8 cellular contexts compared by ENCODE assay signal in genomic region chr3:100269410-100270217, GRCh38. TPM values are rescaled to one million over a fixed set of nuclear protein-coding genes. Genes with fewer than 3 reads are reported as not detected.
DNase-seq lines count a peak whose midpoint lies in the region; ATAC-seq and TF ChIP-seq lines count a peak whose summit lies in the region.

No MANE protein-coding gene starts in this region.

- POLR2A ChIA-PET in naive thymus-derived CD4-positive, alpha-beta T cell (lab: Charles Lee), result no interaction called here

- H3K9me3 ChIP-seq in MG63 (no peaks in the 10 kb centered on the region), adipocyte (ENCODE audit: control insufficient read depth, low read length) (no peaks in the 10 kb centered on the region), MM.1S (replicated peaks; ENCODE audit: insufficient read depth, low read length) (no peaks in the 10 kb centered on the region), endodermal cell (ENCODE audit: control insufficient read depth, low read length) (no peaks in the 10 kb centered on the region)
- H3K9me3 ChIP-seq in naive thymus-derived CD4-positive, alpha-beta T cell (ENCODE audit: control insufficient read depth in 2 of 3, low read length in 3 of 3), result no peaks in the 10 kb centered on the region

- DNase-seq in ELR (ENCODE audit: low read depth) (peak; percentile 99), MG63 (peak; percentile 79), adipocyte (ENCODE audit: low read depth) (peak; percentile 88), MM.1S (no peak), NCI-H2107 treated with DMSO at 0.1 percent for 48 hours (lab: John Stamatoyannopoulos, UW; ENCODE audit: unreplicated experiment) (no peak), endodermal cell (no peak)
- DNase-seq in naive thymus-derived CD4-positive, alpha-beta T cell, result no peak

- peak overlapping the region in 2 of 9 donors; percentile 0 to 14 for H3K27ac Mint-ChIP-seq in naive thymus-derived CD4-positive, alpha-beta T cell
- no peak overlapping the region for H3K27ac Mint-ChIP-seq in endodermal cell

- H3K27me3 ChIP-seq in MG63 (no peaks in the 10 kb centered on the region), adipocyte (replicated peaks; ENCODE audit: control insufficient read depth, insufficient read depth, low read length) (no peaks in the 10 kb centered on the region), MM.1S (replicated peaks; ENCODE audit: insufficient read depth, low read length) (no peaks in the 10 kb centered on the region), endodermal cell (ENCODE audit: control insufficient read depth, insufficient read depth, low read length, poor library complexity, severe bottlenecking) (no peaks in the 10 kb centered on the region)
- no peaks in the 10 kb centered on the region for H3K27me3 ChIP-seq in naive thymus-derived CD4-positive, alpha-beta T cell (ENCODE audit: control insufficient read depth in 2 of 2, insufficient read depth in 2 of 2, low read length in 2 of 2)

- no peak overlapping the region for H2AFZ ChIP-seq in MM.1S (ENCODE audit: low read length)

- H3K4me3 ChIP-seq in MG63, result no peak overlapping the region
- H3K4me3 ChIP-seq in adipocyte (ENCODE audit: low read length), result peak overlapping the region; percentile 66
- H3K4me3 ChIP-seq in naive thymus-derived CD4-positive, alpha-beta T cell (ENCODE audit: low read length), result no peak overlapping the region
- no peak overlapping the region for H3K4me3 ChIP-seq in MM.1S (ENCODE audit: low read length)
- no peak overlapping the region for H3K4me3 ChIP-seq in endodermal cell (ENCODE audit: low read length)

- TF ChIP-seq CTCF in MM.1S (IDR thresholded peaks at IDR 0.05; ENCODE audit: low read length), result no peak
- no peak for TF ChIP-seq CTCF in endodermal cell (conservative IDR thresholded peaks at IDR 0.05)

- H3K27ac ChIP-seq in naive thymus-derived CD4-positive, alpha-beta T cell (ENCODE audit: low read depth, low read length), result no peak overlapping the region
- H3K27ac ChIP-seq in MM.1S (ENCODE audit: low read length) (no peak overlapping the region), endodermal cell (ENCODE audit: low read depth, low read length) (no peak overlapping the region)

- H3K9me3 Mint-ChIP-seq in naive thymus-derived CD4-positive, alpha-beta T cell, result no peaks in the 10 kb centered on the region
- H3K9me3 Mint-ChIP-seq in endodermal cell, result no peaks in the 10 kb centered on the region

- H3K27me3 Mint-ChIP-seq in naive thymus-derived CD4-positive, alpha-beta T cell, result no peaks in the 10 kb centered on the region
- no peaks in the 10 kb centered on the region for H3K27me3 Mint-ChIP-seq in endodermal cell (ENCODE audit: insufficient read depth)

- peak overlapping the region; percentile 39 for H3K9ac ChIP-seq in adipocyte (ENCODE audit: low read length)
- no peak overlapping the region for H3K9ac ChIP-seq in MM.1S (ENCODE audit: low read length)
- H3K9ac ChIP-seq in endodermal cell (ENCODE audit: extremely low read depth, low read length, poor library complexity, severe bottlenecking), result no peak overlapping the region

- peaks cover 72% of the 10 kb centered on the region for H3K79me2 ChIP-seq in MM.1S (ENCODE audit: low read length)

- ATAC-seq in naive thymus-derived CD4-positive, alpha-beta T cell, result peak; percentile 22
- no peak for ATAC-seq in HG03442 (IDR thresholded peaks at IDR 0.05; ENCODE audit: unreplicated experiment)

- no peaks in the 10 kb centered on the region for H3K36me3 ChIP-seq in MG63
- no peaks in the 10 kb centered on the region for H3K36me3 ChIP-seq in adipocyte (ENCODE audit: control insufficient read depth, insufficient read depth, low read length, severe bottlenecking)
- no peaks in the 10 kb centered on the region for H3K36me3 ChIP-seq in naive thymus-derived CD4-positive, alpha-beta T cell (ENCODE audit: control insufficient read depth in 2 of 3, insufficient read depth in 3 of 3, low read length in 3 of 3)
- no peaks in the 10 kb centered on the region for H3K36me3 ChIP-seq in MM.1S (replicated peaks; ENCODE audit: insufficient read depth, low read length)
- H3K36me3 ChIP-seq in endodermal cell (ENCODE audit: control insufficient read depth, insufficient read depth, low read length), result no peaks in the 10 kb centered on the region

- CTCF ChIA-PET in naive thymus-derived CD4-positive, alpha-beta T cell (lab: Charles Lee), result interaction anchor here (0.8 to 0.9 kb wide), 2 partner anchors 8 to 37 kb away, joined by 3 read pairs; no protein-coding TSS in a partner anchor

- peak overlapping the region in 1 of 10 donors; percentile 8 for H3K4me3 Mint-ChIP-seq in naive thymus-derived CD4-positive, alpha-beta T cell
- H3K4me3 Mint-ChIP-seq in endodermal cell, result no peak overlapping the region

- no peaks in the 10 kb centered on the region for H3F3A ChIP-seq in MM.1S (ENCODE audit: insufficient read depth, low read length)

- intact Hi-C loops in naive thymus-derived CD4-positive, alpha-beta T cell (cut with micrococcal nuclease), result loop anchor here in 1 of 2 donors (10.0 kb wide), 1 partner anchor 1745 kb away; the partner anchor contains the start of gene CLDND1

- 72 to 83% methylated on average over 2 of the region's 2 CpGs for WGBS in endodermal cell (ENCODE audit: insufficient coverage in 1 of 2, insufficient read length in 1 of 2), 2 experiments

- no peaks in the 10 kb centered on the region for H3K9me2 ChIP-seq in MM.1S (replicated peaks; ENCODE audit: insufficient read depth, low read length)

- no peaks in the 10 kb centered on the region for H3K36me3 Mint-ChIP-seq in naive thymus-derived CD4-positive, alpha-beta T cell
- H3K36me3 Mint-ChIP-seq in endodermal cell (ENCODE audit: low read depth), result no peaks in the 10 kb centered on the region

- peaks cover 10 to 69% (median 53%) of the 10 kb centered on the region in 7 donors for H3K4me1 Mint-ChIP-seq in naive thymus-derived CD4-positive, alpha-beta T cell
- peaks cover 27% of the 10 kb centered on the region for H3K4me1 Mint-ChIP-seq in endodermal cell

- H3K4me1 ChIP-seq in adipocyte (ENCODE audit: control insufficient read depth, insufficient read depth, low read length), result peaks cover 58% of the 10 kb centered on the region
- no peaks in the 10 kb centered on the region for H3K4me1 ChIP-seq in naive thymus-derived CD4-positive, alpha-beta T cell (ENCODE audit: control insufficient read depth in 2 of 2, insufficient read depth in 2 of 2, low read length in 2 of 2)
- H3K4me1 ChIP-seq in MM.1S (ENCODE audit: low read length), result no peaks in the 10 kb centered on the region
- peaks cover 3% of the 10 kb centered on the region for H3K4me1 ChIP-seq in endodermal cell (ENCODE audit: control insufficient read depth, insufficient read depth, low read length)

- no peak overlapping the region for H3K4me2 ChIP-seq in MM.1S (ENCODE audit: low read depth, low read length)

- 0 out of 2 replicates have a peak, but pooled peaks cover 4% of the 10 kb centered on the region for H4K20me1 ChIP-seq in MM.1S (ENCODE audit: insufficient read depth, low read length)

RNA-seq across cellular contexts. Expression of gene TBC1D23, which starts 8.8 kb away (rescaled TPM):
- total RNA-seq in MG63 (2014; rRNA removed; shearing (Covaris generic); ENCODE audit: low replicate concordance), result 39.4 and 167 TPM in 2 replicates
- total RNA-seq in naive thymus-derived CD4-positive, alpha-beta T cell, result 10 to 100 TPM; 30.8 to 42.4 (median 33.9) TPM
- 10 to 100 TPM; 14.0 to 17.5 TPM for polyA plus RNA-seq in naive thymus-derived CD4-positive, alpha-beta T cell
- total RNA-seq in endodermal cell, result 10 to 100 TPM; 30.9 to 32.0 TPM
- polyA plus RNA-seq in endodermal cell (2013, experiment 1 of 2), result 22.8 TPM
- 24.5 TPM for polyA plus RNA-seq in endodermal cell (2013, experiment 2 of 2)

Comparison
In these comparisons a context has a peak if more than half of its experiments do, and no peak if none do; other contexts are left out.
1. DNase-seq: peak in ELR (single experiment), MG63 (single experiment) and adipocyte (single experiment); none in naive thymus-derived CD4-positive, alpha-beta T cell (0 of 9), MM.1S (single experiment), NCI-H2107 treated with DMSO at 0.1 percent for 48 hours (single experiment) and endodermal cell (single experiment).